In the genomic region with DNA sequence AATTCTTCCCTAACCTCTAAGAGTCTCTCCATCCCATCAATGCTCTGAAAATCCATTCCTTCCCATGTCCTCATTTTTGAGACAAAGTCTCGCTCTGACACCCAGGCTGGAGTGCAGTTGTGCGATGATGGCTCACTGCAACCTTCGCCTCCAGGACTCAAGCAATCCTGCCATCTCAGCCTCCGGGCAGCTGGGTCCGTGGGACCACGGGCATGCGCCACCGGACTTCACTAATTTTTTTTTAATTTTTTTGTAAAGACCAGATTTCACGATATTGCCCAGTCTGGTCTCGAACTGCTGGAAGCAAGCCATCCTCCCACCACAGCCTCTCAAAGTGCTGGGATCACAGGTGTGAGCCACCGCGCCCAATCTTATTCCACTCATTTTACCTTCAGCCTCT, we compare ENCODE assay signal across 8 cellular contexts. TPM values are rescaled to one million over a fixed set of nuclear protein-coding genes. Genes with fewer than 3 reads are reported as not detected.
DNase-seq lines count a peak whose midpoint lies in the region; ATAC-seq, FAIRE-seq and TF ChIP-seq lines count a peak whose summit lies in the region.

No MANE protein-coding gene starts in this region.

- peak overlapping the region; percentile 77 for H3K4me3 ChIP-seq in astrocyte (ENCODE audit: insufficient read depth, low read depth, low read length)
- peak overlapping the region; percentile 31 for H3K4me3 ChIP-seq in lung
- H3K4me3 ChIP-seq in transverse colon: peak overlapping the region in 1 of 4 donors; percentile 94

- H3K4me2 ChIP-seq in astrocyte (ENCODE audit: low read length): peak overlapping the region; percentile 92

- H3K9me3 ChIP-seq in astrocyte (ENCODE audit: insufficient read depth, low read depth, low read length) (no peaks in the 10 kb centered on the region), lung (ENCODE audit: control insufficient read depth in 2 of 2, insufficient read depth in 1 of 2, low read length in 1 of 2) (no peaks in the 10 kb centered on the region), transverse colon (no peaks in the 10 kb centered on the region)

- no peak for FAIRE-seq in astrocyte (lab: Jason Lieb, UNC)

- H3K27me3 ChIP-seq in astrocyte (ENCODE audit: insufficient read depth, low read length): no peaks in the 10 kb centered on the region
- no peaks in the 10 kb centered on the region for H3K27me3 ChIP-seq in lung (ENCODE audit: control insufficient read depth, insufficient read depth)
- H3K27me3 ChIP-seq in transverse colon: no peaks in the 10 kb centered on the region

- no peak for TF ChIP-seq EP300 in transverse colon (IDR thresholded peaks at IDR 0.05; ENCODE audit: low read depth)

- no peak for ATAC-seq in lung (ENCODE audit: insufficient read depth, low FRiP score)

- peaks cover 42% of the 10 kb centered on the region for H3K4me1 Mint-ChIP-seq in activated naive CD4-positive, alpha-beta T cell treated with anti-CD3 and anti-CD28 coated beads, Interleukin-2, amount 50 U/mL, for 24 hours
- H3K4me1 Mint-ChIP-seq in astrocyte (ENCODE audit: low read depth, unreplicated experiment): peaks cover 21% of the 10 kb centered on the region

- WGBS in lung, 2 donors: 96 to 99% methylated on average over 12 of the region's 12 CpGs
- 95 to 98% methylated on average over 7 to 12 of the region's 12 CpGs for WGBS in transverse colon (ENCODE audit: low coverage in 1 of 2), 2 donors

- peaks cover 8% of the 10 kb centered on the region for H3K36me3 Mint-ChIP-seq in activated naive CD4-positive, alpha-beta T cell treated with anti-CD3 and anti-CD28 coated beads, Interleukin-2, amount 50 U/mL, for 24 hours
- H3K36me3 Mint-ChIP-seq in astrocyte (ENCODE audit: low read depth, unreplicated experiment): no peaks in the 10 kb centered on the region

- H4K20me1 ChIP-seq in astrocyte (ENCODE audit: insufficient read depth, low read length): peaks cover 36% of the 10 kb centered on the region

- no peak for TF ChIP-seq CTCF in astrocyte (IDR thresholded peaks at IDR 0.05; ENCODE audit: insufficient read depth, low read depth, low read length)
- TF ChIP-seq CTCF in lung (IDR thresholded peaks at IDR 0.05; ENCODE audit: control extremely low read depth, extremely low read depth): no peak
- no peak for TF ChIP-seq CTCF in transverse colon (IDR thresholded peaks at IDR 0.05)

- H3K4me3 Mint-ChIP-seq in activated naive CD4-positive, alpha-beta T cell treated with anti-CD3 and anti-CD28 coated beads, Interleukin-2, amount 50 U/mL, for 24 hours: peak overlapping the region; percentile 98
- H3K4me3 Mint-ChIP-seq in astrocyte (ENCODE audit: unreplicated experiment): peak overlapping the region; percentile 96

- DNase-seq in activated naive CD4-positive, alpha-beta T cell (lab: John Stamatoyannopoulos, UW): no peak
- DNase-seq in astrocyte (ENCODE audit: low read depth) (no peak), lung (ENCODE audit: low spot score) (no peak), transverse colon (no peak), NCI-H1694 treated with DMSO at 0.1 percent for 48 hours (lab: John Stamatoyannopoulos, UW) (no peak), SW480 (ENCODE audit: low spot score) (no peak)
- DNase-seq in activated effector memory CD4-positive, alpha-beta T cell treated with anti-CD3 and anti-CD28 coated beads, Interleukin-2, amount 50 U/mL, for 16 hours: no peak

- H3K79me2 ChIP-seq in astrocyte (ENCODE audit: insufficient read depth, low read length): peaks cover 63% of the 10 kb centered on the region

- TF ChIP-seq POLR2A in transverse colon (IDR thresholded peaks at IDR 0.05): no peak

- intact Hi-C loops in transverse colon (cut with DNase I; ENCODE audit: low total_unique reads): no loop called here

- H3K9ac ChIP-seq in astrocyte (ENCODE audit: low read length): peak overlapping the region; percentile 81

- no peaks in the 10 kb centered on the region for H3K9me3 Mint-ChIP-seq in activated naive CD4-positive, alpha-beta T cell treated with anti-CD3 and anti-CD28 coated beads, Interleukin-2, amount 50 U/mL, for 24 hours
- no peaks in the 10 kb centered on the region for H3K9me3 Mint-ChIP-seq in astrocyte (ENCODE audit: unreplicated experiment)

- H3K27ac ChIP-seq in astrocyte (ENCODE audit: low read depth, low read length) (no peak overlapping the region), lung (ENCODE audit: low read depth in 1 of 2, low read length in 1 of 2) (no peak overlapping the region), transverse colon (peak overlapping the region in 3 of 4 donors; percentile 28 to 100 (median 98))

- H3K27ac Mint-ChIP-seq in activated naive CD4-positive, alpha-beta T cell treated with anti-CD3 and anti-CD28 coated beads, Interleukin-2, amount 50 U/mL, for 24 hours: peak overlapping the region; percentile 59
- H3K27ac Mint-ChIP-seq in astrocyte (ENCODE audit: unreplicated experiment): no peak overlapping the region

- H2AFZ ChIP-seq in astrocyte (ENCODE audit: low read depth, low read length): no peak overlapping the region

- H3K36me3 ChIP-seq in astrocyte (ENCODE audit: insufficient read depth, low read length): peaks cover 2% of the 10 kb centered on the region
- peaks cover 0 to 1% of the 10 kb centered on the region in 2 donors for H3K36me3 ChIP-seq in lung (ENCODE audit: control insufficient read depth in 2 of 2, insufficient read depth in 2 of 2, low read length in 2 of 2)
- no peaks in the 10 kb centered on the region for H3K36me3 ChIP-seq in transverse colon

- H3K4me1 ChIP-seq in astrocyte (ENCODE audit: insufficient read depth, low read length) (peaks cover 16% of the 10 kb centered on the region), lung (ENCODE audit: control insufficient read depth in 2 of 2, insufficient read depth in 2 of 2, low read length in 2 of 2) (peaks cover 5 to 10% of the 10 kb centered on the region in 2 donors), transverse colon (peaks cover 16 to 41% (median 28%) of the 10 kb centered on the region in 4 donors)

- in situ Hi-C loops in transverse colon (cut with MboI; ENCODE audit: low pct_ligation_motif_present in 1 of 4, low pct_unique_long_range_greater_than_20kb in 1 of 4, low sequenced_read_pairs in 3 of 4): no loop called here

- H3K27me3 Mint-ChIP-seq in activated naive CD4-positive, alpha-beta T cell treated with anti-CD3 and anti-CD28 coated beads, Interleukin-2, amount 50 U/mL, for 24 hours: no peaks in the 10 kb centered on the region
- no peaks in the 10 kb centered on the region for H3K27me3 Mint-ChIP-seq in astrocyte (ENCODE audit: low read depth, unreplicated experiment)

RNA-seq across cellular contexts. Expression of gene FEZ2, which starts 1.6 kb away (rescaled TPM):
- total RNA-seq in astrocyte (43.2 and 45.0 TPM in 2 replicates), lung (10 to 100 TPM; 36.1 to 62.9 TPM), transverse colon (10 to 100 TPM; 40.0 to 73.4 (median 47.5) TPM)
- polyA plus RNA-seq in lung: 10 to 100 TPM; 17.6 to 26.8 TPM

Comparison
In these comparisons a context has a peak if more than half of its experiments do, and no peak if none do; other contexts are left out.
1. H3K27ac ChIP-seq: peak in transverse colon (3 of 4); none in astrocyte (single experiment) and lung (0 of 2).